In the genomic region with DNA sequence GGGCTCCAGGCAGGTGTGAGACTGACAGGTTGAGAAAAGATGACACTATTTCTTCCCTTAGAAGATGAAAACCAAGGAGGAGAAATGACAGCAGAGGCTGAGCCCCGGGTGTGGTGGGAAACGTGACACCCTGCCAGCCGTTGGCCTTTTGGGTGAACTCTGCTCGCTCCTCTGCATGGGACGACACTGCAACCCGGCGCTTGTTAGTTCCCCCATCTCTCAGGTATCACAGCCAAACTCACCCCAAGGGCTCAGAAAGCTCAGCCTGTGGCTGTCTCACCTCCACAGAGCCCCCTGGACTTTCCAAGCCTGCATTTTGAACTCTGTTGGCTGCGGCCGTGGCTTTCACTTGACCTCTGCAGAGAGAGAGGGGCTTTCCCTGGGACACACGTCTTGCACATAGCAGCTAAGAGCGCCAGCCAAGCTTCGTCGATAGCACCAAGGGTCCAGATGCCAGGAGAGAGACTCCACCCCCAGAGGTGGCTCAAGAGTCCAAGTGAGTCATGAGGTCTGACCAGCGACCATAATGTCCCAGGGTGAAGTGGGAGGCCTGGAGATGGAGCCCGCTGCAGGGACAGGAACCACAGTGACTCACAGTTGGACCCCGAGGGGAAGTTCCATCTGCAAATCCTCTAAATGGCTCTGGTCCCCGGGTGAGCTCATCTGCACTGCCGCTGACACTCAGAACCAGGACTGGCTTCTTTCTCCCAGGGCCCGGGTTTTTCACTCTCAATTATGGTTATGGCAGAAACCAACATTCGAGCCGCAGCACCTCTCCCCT, we compare ENCODE assay signal across 8 cellular contexts.
A peak's percentile ranks its signal among the peaks of the same experiment; 100 is the strongest.
DNase-seq lines count a peak whose midpoint lies in the region; ATAC-seq and TF ChIP-seq lines count a peak whose summit lies in the region.

No MANE protein-coding gene starts in this region.

- no peak overlapping the region for H3K4me3 ChIP-seq in CD4-positive, alpha-beta memory T cell (ENCODE audit: low read length in 2 of 2)
- H3K4me3 ChIP-seq in foreskin fibroblast (ENCODE audit: low read depth in 1 of 2, low read length in 2 of 2): no peak overlapping the region
- H3K4me3 ChIP-seq in neural progenitor cell: no peak overlapping the region

- H3K36me3 ChIP-seq in CD4-positive, alpha-beta memory T cell (ENCODE audit: insufficient read depth, low read length): no peaks in the 10 kb centered on the region
- H3K36me3 ChIP-seq in neural progenitor cell: no peaks in the 10 kb centered on the region

- no peak overlapping the region for H3K27ac ChIP-seq in CD4-positive, alpha-beta memory T cell (ENCODE audit: low read depth, low read length)
- H3K27ac ChIP-seq in RWPE1 (peak overlapping the region; percentile 76), neural progenitor cell (no peak overlapping the region)

- H3K4me1 Mint-ChIP-seq in CD4-positive, alpha-beta memory T cell: peaks cover 13 to 25% (median 17%) of the 10 kb centered on the region in 4 donors
- H3K4me1 Mint-ChIP-seq in neural progenitor cell: peaks cover 10% of the 10 kb centered on the region

- no peaks in the 10 kb centered on the region for H4K20me1 ChIP-seq in neural progenitor cell (ENCODE audit: low read depth)

- no peak overlapping the region for H3K9ac ChIP-seq in neural progenitor cell

- peak overlapping the region in 7 of 8 donors; percentile 1 to 68 (median 42) for H3K4me3 Mint-ChIP-seq in CD4-positive, alpha-beta memory T cell
- H3K4me3 Mint-ChIP-seq in neural progenitor cell: no peak overlapping the region

- ATAC-seq in GM19025 (IDR thresholded peaks at IDR 0.05; ENCODE audit: low read depth, unreplicated experiment): peak; percentile 41
- peak; percentile 39 for ATAC-seq in HG03039 (IDR thresholded peaks at IDR 0.05; ENCODE audit: unreplicated experiment)

- H2AFZ ChIP-seq in neural progenitor cell (replicated peaks): no peak overlapping the region

- H3K79me2 ChIP-seq in neural progenitor cell (ENCODE audit: low read depth): no peaks in the 10 kb centered on the region

- H3K4me2 ChIP-seq in neural progenitor cell: no peak overlapping the region

- H3K36me3 Mint-ChIP-seq in CD4-positive, alpha-beta memory T cell: peaks cover 4 to 6% of the 10 kb centered on the region in 2 donors
- peaks cover 4% of the 10 kb centered on the region for H3K36me3 Mint-ChIP-seq in neural progenitor cell

- peaks cover 2 to 23% (median 11%) of the 10 kb centered on the region in 8 donors for H3K9me3 Mint-ChIP-seq in CD4-positive, alpha-beta memory T cell
- H3K9me3 Mint-ChIP-seq in neural progenitor cell: peaks cover 11% of the 10 kb centered on the region

- H3K9me3 ChIP-seq in CD4-positive, alpha-beta memory T cell (ENCODE audit: control insufficient read depth in 1 of 2, low read length in 2 of 2): no peaks in the 10 kb centered on the region
- peaks cover 9% of the 10 kb centered on the region for H3K9me3 ChIP-seq in neural progenitor cell (ENCODE audit: low read depth)

- intact Hi-C loops in CD4-positive, alpha-beta memory T cell (cut with micrococcal nuclease): no loop called here

- H3K4me1 ChIP-seq in CD4-positive, alpha-beta memory T cell (ENCODE audit: insufficient read depth, low read length): peaks cover 13% of the 10 kb centered on the region
- H3K4me1 ChIP-seq in neural progenitor cell: peaks cover 4% of the 10 kb centered on the region

- H3F3A ChIP-seq in neural progenitor cell (ENCODE audit: low read depth): no peaks in the 10 kb centered on the region

- peak in 2 of 5 donors; percentile 32 to 47 for DNase-seq in CD4-positive, alpha-beta memory T cell
- DNase-seq in RWPE1 (ENCODE audit: low spot score): peak; percentile 42
- peak; percentile 93 to 95 for DNase-seq in foreskin fibroblast
- DNase-seq in stimulated activated CD4-positive, alpha-beta T cell treated with anti-CD3 and anti-CD28 coated beads, Interleukin-4, amount 100 ng/mL, for 48 hours (ENCODE audit: low read depth in 2 of 2): peak; percentile 2 to 15
- no peak for DNase-seq in neural progenitor cell (ENCODE audit: low spot score)
- no peak for DNase-seq in iPS-NIHi11 (ENCODE audit: low spot score)

- no peaks in the 10 kb centered on the region for H3K27me3 ChIP-seq in CD4-positive, alpha-beta memory T cell (ENCODE audit: insufficient read depth, low read length)
- H3K27me3 ChIP-seq in neural progenitor cell: no peaks in the 10 kb centered on the region

- CTCF ChIA-PET in CD4-positive, alpha-beta memory T cell (lab: Charles Lee; ENCODE audit: partially characterized antibody): no interaction called here
- CTCF ChIA-PET in RWPE1 (lab: Yijun Ruan, JAX): interaction anchor here (0.9 kb wide), 1 partner anchor 125 kb away, joined by 4 read pairs; no protein-coding TSS in a partner anchor

- no peak for TF ChIP-seq CTCF in RWPE1 (conservative IDR thresholded peaks at IDR 0.05; ENCODE audit: low read depth)
- no peak for TF ChIP-seq CTCF in foreskin fibroblast (IDR thresholded peaks at IDR 0.05; ENCODE audit: low read depth, low read length)
- no peak for TF ChIP-seq CTCF in neural progenitor cell (IDR thresholded peaks at IDR 0.05)

- H3K27ac Mint-ChIP-seq in CD4-positive, alpha-beta memory T cell: peak overlapping the region in 2 of 7 donors; percentile 64 to 75
- no peak overlapping the region for H3K27ac Mint-ChIP-seq in neural progenitor cell

- H3K27me3 Mint-ChIP-seq in CD4-positive, alpha-beta memory T cell: peaks cover 0 to 2% of the 10 kb centered on the region in 2 donors
- peaks cover 9% of the 10 kb centered on the region for H3K27me3 Mint-ChIP-seq in neural progenitor cell (ENCODE audit: insufficient read depth, low read depth)

- POLR2A ChIA-PET in CD4-positive, alpha-beta memory T cell (lab: Charles Lee; ENCODE audit: partially characterized antibody): no interaction called here
- POLR2A ChIA-PET in RWPE1 (lab: Yijun Ruan, JAX; ENCODE audit: low non-redundant PET): interaction anchor here (0.6 kb wide), 1 partner anchor 55 kb away, joined by 5 read pairs; no protein-coding TSS in a partner anchor

Comparison
In these comparisons a context has a peak if more than half of its experiments do, and no peak if none do; other contexts are left out.
1. DNase-seq: peak in RWPE1 (single experiment), foreskin fibroblast (2 of 2) and stimulated activated CD4-positive, alpha-beta T cell treated with anti-CD3 and anti-CD28 coated beads, Interleukin-4, amount 100 ng/mL, for 48 hours (2 of 2); none in neural progenitor cell (single experiment) and iPS-NIHi11 (single experiment).